Comparison of ENCODE assay signal across 17 cellular contexts in genomic region chr17:72385482-72385881, GRCh38.
A peak's percentile ranks its signal among the peaks of the same experiment; 100 is the strongest.
DNase-seq lines count a peak whose midpoint lies in the region; ATAC-seq, FAIRE-seq and TF ChIP-seq lines count a peak whose summit lies in the region.
"Had no signal": no experiment of that assay in that cellular context is flagged by ENCODE, and none has a peak within 500 bp of the region (broad histone marks: within the 10 kb centered on the region; RNA-seq: fewer than 3 reads in every experiment).

No MANE protein-coding gene starts in this region.

- no TSS peak for BruUV-seq in HCT116 (replicated peaks; lab: Mats Ljungman, UMichigan)

- ATAC-seq in HCT116: no peak
- ATAC-seq in GM18867 (IDR thresholded peaks at IDR 0.05; ENCODE audit: unreplicated experiment): no peak
- no peak for ATAC-seq in esophagus mucosa
- ATAC-seq: K562 had no signal

- no peak for TF ChIP-seq POLR2A in HCT116 (IDR thresholded peaks at IDR 0.05; ENCODE audit: borderline replicate concordance, extremely low read depth, insufficient read depth, insufficient read length)

- H3K9me2 ChIP-seq in HCT116 (ENCODE audit: insufficient read depth): no peaks in the 10 kb centered on the region

- RAD21 ChIA-PET in HCT116 (lab: Charles Lee; ENCODE audit: low non-redundant PET in 1 of 2, low total read pairs in 2 of 2, uncharacterized antibody in 2 of 2, unreplicated experiment in 2 of 2): no interaction called here

- intact Hi-C loops in HCT116 (cut with micrococcal nuclease): loop anchor here (5.0 kb wide), 1 partner anchor 258 kb away; no protein-coding TSS in a partner anchor

- peak overlapping the region; percentile 76 for H3K27ac ChIP-seq in HCT116 (ENCODE audit: low read depth, low read length)
- H3K27ac ChIP-seq in osteoblast (ENCODE audit: low read depth, low read length): no peak overlapping the region

- H4K20me1 ChIP-seq in HCT116 (ENCODE audit: insufficient read depth): no peaks in the 10 kb centered on the region
- H4K20me1 ChIP-seq in osteoblast (ENCODE audit: insufficient read depth, low read length): no peaks in the 10 kb centered on the region

- peak overlapping the region; percentile 41 for H3K9ac ChIP-seq in HCT116 (ENCODE audit: low read length)

- no peaks in the 10 kb centered on the region for H3K27me3 ChIP-seq in HCT116 (ENCODE audit: insufficient read depth, low read length)
- no peaks in the 10 kb centered on the region for H3K27me3 ChIP-seq in osteoblast (ENCODE audit: insufficient read depth, low read length)

- H3K4me1 ChIP-seq in HCT116 (ENCODE audit: control insufficient read depth in 1 of 2, insufficient read depth in 2 of 2, low read length in 2 of 2) (peaks cover 90 to 93% of the 10 kb centered on the region in 2 experiments), osteoblast (ENCODE audit: insufficient read depth, low read length) (peaks cover 35% of the 10 kb centered on the region)

- H3K36me3 ChIP-seq in HCT116 (ENCODE audit: control insufficient read depth in 1 of 2, insufficient read depth in 2 of 2, low read length in 2 of 2) (no peaks in the 10 kb centered on the region), osteoblast (ENCODE audit: insufficient read depth, low read length) (no peaks in the 10 kb centered on the region)

- H3K79me2 ChIP-seq in HCT116 (ENCODE audit: insufficient read depth, low read length) (no peaks in the 10 kb centered on the region), osteoblast (ENCODE audit: insufficient read depth, low read length) (no peaks in the 10 kb centered on the region)

- no peak for TF ChIP-seq CTCF in HCT116 (IDR thresholded peaks at IDR 0.05 in 2 of 3, conservative IDR thresholded peaks at IDR 0.05 in 1 of 3; ENCODE audit: borderline replicate concordance in 1 of 3, insufficient read depth in 1 of 3, low read depth in 2 of 3, low read length in 2 of 3)
- TF ChIP-seq CTCF in osteoblast (IDR thresholded peaks at IDR 0.05; ENCODE audit: extremely low read depth, low read depth, low read length): no peak

- FAIRE-seq in RCC 7860 (lab: Jason Lieb, UNC): peak; percentile 91
- FAIRE-seq: A204.1, H54, K562 had no signal

- TF ChIP-seq RAD21 in HCT116 (IDR thresholded peaks at IDR 0.05; ENCODE audit: low read depth): no peak

- POLR2A ChIA-PET in HCT116 (lab: Charles Lee): interaction anchor here (1.1 kb wide), 1 partner anchor 26 kb away, joined by 3 read pairs; no protein-coding TSS in a partner anchor

- CTCF ChIA-PET in HCT116 (lab: Charles Lee): no interaction called here

- H3K4me3 ChIP-seq in HCT116 (replicated peaks in 1 of 2; ENCODE audit: low read depth in 1 of 2, low read length in 2 of 2): no peak overlapping the region
- no peak overlapping the region for H3K4me3 ChIP-seq in osteoblast (ENCODE audit: insufficient read depth, low read length)
- H3K4me3 ChIP-seq: K562 had no signal

- DNase-seq in NCI-H2171 treated with DMSO at 0.1 percent for 48 hours (lab: John Stamatoyannopoulos, UW) (peak; percentile 4), NCI-H2171 (lab: John Stamatoyannopoulos, UW) (no peak), HCT116 (ENCODE audit: low read depth, low spot score) (no peak), RCC 7860 (ENCODE audit: low spot score) (peak; percentile 33), osteoblast (ENCODE audit: insufficient read length, low spot score, missing footprints) (peak; percentile 3), dermis blood vessel endothelial cell (no peak)
- DNase-seq: GF-D8, MM.1S, NCI-H1092, NCI-H1694 treated with DMSO at 0.1 percent for 48 hours, NCI-H2081 treated with DMSO at 0.1 percent for 48 hours, NCI-H510A treated with DMSO at 0.1 percent for 48 hours had no signal

- H3K4me2 ChIP-seq in HCT116 (ENCODE audit: low read length) (peak overlapping the region; percentile 70), osteoblast (ENCODE audit: insufficient read depth, low read length) (no peak overlapping the region)

- H3K9me3 ChIP-seq in HCT116 (ENCODE audit: control insufficient read depth in 1 of 2, insufficient read depth in 1 of 2, low read depth in 1 of 2, low read length in 2 of 2) (no peaks in the 10 kb centered on the region), osteoblast (ENCODE audit: low read depth, low read length) (no peaks in the 10 kb centered on the region)

- H2AFZ ChIP-seq in HCT116 (ENCODE audit: low read depth, low read length, poor library complexity, severe bottlenecking) (no peak overlapping the region), osteoblast (ENCODE audit: low read length) (no peak overlapping the region)

TF ChIP-seq in HCT116, 20 proteins besides CTCF, POLR2A, EP300 and RAD21:
- no peak for TF ChIP-seq MAX (IDR thresholded peaks at IDR 0.05)
- TF ChIP-seq EZH2phosphoT487 (IDR thresholded peaks at IDR 0.05; ENCODE audit: borderline replicate concordance): no peak
- TF ChIP-seq EGR1 (IDR thresholded peaks at IDR 0.05; ENCODE audit: low read depth): no peak
- TF ChIP-seq JUND (IDR thresholded peaks at IDR 0.05): no peak
- TF ChIP-seq SIN3A (IDR thresholded peaks at IDR 0.05; ENCODE audit: low read depth): no peak
- no peak for TF ChIP-seq ZNF274 (IDR thresholded peaks at IDR 0.05; ENCODE audit: low read depth, low read length)
- TF ChIP-seq CBX3 (IDR thresholded peaks at IDR 0.05; ENCODE audit: low read depth): no peak
- TF ChIP-seq EZH2 (IDR thresholded peaks at IDR 0.05): no peak
- no peak for TF ChIP-seq FOSL1 (IDR thresholded peaks at IDR 0.05; ENCODE audit: low read depth)
- TF ChIP-seq, protein P1, sequence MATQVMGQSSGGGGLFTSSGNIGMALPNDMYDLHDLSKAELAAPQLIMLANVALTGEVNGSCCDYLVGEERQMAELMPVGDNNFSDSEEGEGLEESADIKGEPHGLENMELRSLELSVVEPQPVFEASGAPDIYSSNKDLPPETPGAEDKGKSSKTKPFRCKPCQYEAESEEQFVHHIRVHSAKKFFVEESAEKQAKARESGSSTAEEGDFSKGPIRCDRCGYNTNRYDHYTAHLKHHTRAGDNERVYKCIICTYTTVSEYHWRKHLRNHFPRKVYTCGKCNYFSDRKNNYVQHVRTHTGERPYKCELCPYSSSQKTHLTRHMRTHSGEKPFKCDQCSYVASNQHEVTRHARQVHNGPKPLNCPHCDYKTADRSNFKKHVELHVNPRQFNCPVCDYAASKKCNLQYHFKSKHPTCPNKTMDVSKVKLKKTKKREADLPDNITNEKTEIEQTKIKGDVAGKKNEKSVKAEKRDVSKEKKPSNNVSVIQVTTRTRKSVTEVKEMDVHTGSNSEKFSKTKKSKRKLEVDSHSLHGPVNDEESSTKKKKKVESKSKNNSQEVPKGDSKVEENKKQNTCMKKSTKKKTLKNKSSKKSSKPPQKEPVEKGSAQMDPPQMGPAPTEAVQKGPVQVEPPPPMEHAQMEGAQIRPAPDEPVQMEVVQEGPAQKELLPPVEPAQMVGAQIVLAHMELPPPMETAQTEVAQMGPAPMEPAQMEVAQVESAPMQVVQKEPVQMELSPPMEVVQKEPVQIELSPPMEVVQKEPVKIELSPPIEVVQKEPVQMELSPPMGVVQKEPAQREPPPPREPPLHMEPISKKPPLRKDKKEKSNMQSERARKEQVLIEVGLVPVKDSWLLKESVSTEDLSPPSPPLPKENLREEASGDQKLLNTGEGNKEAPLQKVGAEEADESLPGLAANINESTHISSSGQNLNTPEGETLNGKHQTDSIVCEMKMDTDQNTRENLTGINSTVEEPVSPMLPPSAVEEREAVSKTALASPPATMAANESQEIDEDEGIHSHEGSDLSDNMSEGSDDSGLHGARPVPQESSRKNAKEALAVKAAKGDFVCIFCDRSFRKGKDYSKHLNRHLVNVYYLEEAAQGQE (IDR thresholded peaks at IDR 0.05; ENCODE audit: low read depth): no peak
- no peak for TF ChIP-seq SP1 (IDR thresholded peaks at IDR 0.05; ENCODE audit: low read depth)
- no peak for TF ChIP-seq ZFX (IDR thresholded peaks at IDR 0.05)

Comparison
In these comparisons a context has a peak if more than half of its experiments do, and no peak if none do; other contexts are left out.
1. DNase-seq: peak in NCI-H2171 treated with DMSO at 0.1 percent for 48 hours (single experiment), RCC 7860 (single experiment) and osteoblast (single experiment); none in NCI-H2171 (single experiment), HCT116 (single experiment) and dermis blood vessel endothelial cell (single experiment).